In the genomic region with DNA sequence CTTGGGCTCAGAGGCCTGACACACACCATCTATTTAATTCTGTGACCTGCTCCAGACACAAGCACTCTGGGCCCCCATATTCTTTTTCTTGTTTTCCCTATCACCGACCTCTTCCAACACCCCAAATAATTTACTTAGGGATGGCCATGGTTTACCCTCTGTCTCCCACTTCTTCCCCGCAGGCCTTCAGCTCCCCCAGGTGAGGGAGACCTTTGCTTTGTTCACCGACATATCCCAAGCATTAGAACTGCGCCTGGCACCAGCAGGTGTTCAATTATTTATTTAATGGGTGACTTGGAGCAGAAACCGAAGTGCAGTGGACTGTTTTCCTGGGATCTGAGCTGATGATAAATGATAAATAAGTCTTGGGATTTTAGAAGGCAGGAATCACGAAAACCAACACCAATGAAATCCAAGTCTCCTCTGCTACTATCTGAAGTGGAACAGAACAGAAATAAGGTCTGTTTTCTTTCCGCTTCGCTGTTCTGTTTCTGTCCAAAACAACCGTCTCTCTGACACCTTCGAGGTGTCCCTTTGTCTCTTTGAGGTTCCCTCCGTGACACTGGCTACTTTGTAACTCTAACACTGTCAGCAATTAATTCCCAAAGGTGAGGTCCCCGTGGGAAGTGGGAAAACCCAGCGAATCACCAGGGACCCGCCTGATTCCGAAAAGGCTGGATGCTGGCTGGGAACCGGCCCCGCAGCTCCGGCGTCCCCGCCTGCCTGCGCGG, we compare ENCODE assay signal across 9 cellular contexts. TPM values are rescaled to one million over a fixed set of nuclear protein-coding genes. Genes with fewer than 3 reads are reported as not detected.
DNase-seq lines count a peak whose midpoint lies in the region; ATAC-seq lines count a peak whose summit lies in the region.
"Had no signal": no experiment of that assay in that cellular context is flagged by ENCODE, and none has a peak within 500 bp of the region (broad histone marks: within the 10 kb centered on the region; RNA-seq: fewer than 3 reads in every experiment).

No MANE protein-coding gene starts in this region.

- H3K4me3 Mint-ChIP-seq in naive B cell, result peak overlapping the region; percentile 56 to 92 (median 86)

- DNase-seq in ACHN (peak; percentile 6), NCI-H2029 treated with DMSO at 0.1 percent for 48 hours (lab: John Stamatoyannopoulos, UW) (peak; percentile 41), ecto neural progenitor cell (ENCODE audit: low spot score) (peak; percentile 24), naive B cell (no peak), hepatic stellate cell (ENCODE audit: low spot score) (no peak), dermis blood vessel endothelial cell (no peak)

- H3K9me3 Mint-ChIP-seq in naive B cell, result no peaks in the 10 kb centered on the region
- H3K9me3 Mint-ChIP-seq: activated T-helper 2 cell treated with anti-CD3 and anti-CD28 coated beads, Interferon-gamma antibody, Interleukin-2, Interleukin-4, amounts not matched to agents 10 μg/mL and 5 μg/mL and 100 μg/mL, durations not matched to agents 14 hours and 24 hours and 36 hours had no signal

- ATAC-seq in naive B cell (ENCODE audit: low read depth in 2 of 2) (no peak), HG03565 (IDR thresholded peaks at IDR 0.05; ENCODE audit: unreplicated experiment) (no peak), HG02840 (IDR thresholded peaks at IDR 0.05; ENCODE audit: low FRiP score, unreplicated experiment) (no peak)

- H3K27me3 Mint-ChIP-seq in naive B cell, result peaks cover 36 to 69% (median 58%) of the 10 kb centered on the region in 3 donors

- H3K27ac Mint-ChIP-seq in naive B cell, result peak overlapping the region in 2 of 6 donors; percentile 29 to 71
- H3K27ac Mint-ChIP-seq: activated T-helper 2 cell treated with anti-CD3 and anti-CD28 coated beads, Interferon-gamma antibody, Interleukin-2, Interleukin-4, amounts not matched to agents 10 μg/mL and 5 μg/mL and 100 μg/mL, durations not matched to agents 14 hours and 24 hours and 36 hours had no signal

- peaks cover 6 to 18% (median 14%) of the 10 kb centered on the region in 3 donors for H3K4me1 Mint-ChIP-seq in naive B cell

- H3K36me3 Mint-ChIP-seq in naive B cell, result peaks cover 0 to 1% of the 10 kb centered on the region in 2 donors

- in situ Hi-C loops in ACHN (cut with HindIII; ENCODE audit: low pct_ligation_motif_present, low pct_unique_long_range_greater_than_20kb, low sequenced_read_pairs), result no loop called here

RNA-seq across cellular contexts. Expression of a gene that starts 1.1 kb away (rescaled TPM):
- polyA plus RNA-seq in naive B cell (ENCODE audit: low read depth in 6 of 6), result not detected
- 88.0 and 111 TPM in 2 replicates for total RNA-seq in dermis blood vessel endothelial cell
- total RNA-seq: activated T-helper 2 cell treated with anti-CD3 and anti-CD28 coated beads, Interferon-gamma antibody, Interleukin-2, Interleukin-4, amounts not matched to agents 10 μg/mL and 5 μg/mL and 100 μg/mL, durations not matched to agents 14 hours and 24 hours and 36 hours had no signal

Comparison
In these comparisons a context has a peak if more than half of its experiments do, and no peak if none do; other contexts are left out.
1. DNase-seq: peak in ACHN (single experiment), NCI-H2029 treated with DMSO at 0.1 percent for 48 hours (single experiment) and ecto neural progenitor cell (single experiment); none in naive B cell (single experiment), hepatic stellate cell (single experiment) and dermis blood vessel endothelial cell (single experiment).